ENCODE assay signal across 29 cellular contexts in genomic region chr4:46986922-46987638, GRCh38. TPM values are rescaled to one million over a fixed set of nuclear protein-coding genes. Genes with fewer than 3 reads are reported as not detected.
"Had no signal": no experiment of that assay in that cellular context is flagged by ENCODE, and none has a peak within 500 bp of the region (broad histone marks: within the 10 kb centered on the region; RNA-seq: fewer than 3 reads in every experiment).

No MANE protein-coding gene starts in this region.

- H3K36me3 ChIP-seq: cardiac muscle cell, left ventricle myocardium inferior, sigmoid colon, thoracic aorta had no signal

- H3K27ac ChIP-seq: body of pancreas, cardiac muscle cell, left ventricle myocardium inferior, sigmoid colon, thoracic aorta, VCaP had no signal

- ATAC-seq: activated CD4-positive, CD25-positive, alpha-beta regulatory T cell treated with anti-CD3 and anti-CD28 coated beads, Interleukin-2, amount 50 U/mL, for 24 hours; body of pancreas; naive thymus-derived CD8-positive, alpha-beta T cell had no signal

- H3K4me2 ChIP-seq: smooth muscle cell had no signal

- H3K9me3 ChIP-seq: body of pancreas, left ventricle myocardium inferior, sigmoid colon, thoracic aorta had no signal

- H3K4me3 ChIP-seq: body of pancreas, cardiac muscle cell, left ventricle myocardium inferior, sigmoid colon, smooth muscle cell, thoracic aorta had no signal

- H3K4me1 ChIP-seq: body of pancreas, left ventricle myocardium inferior, sigmoid colon had no signal

- H3K27me3 ChIP-seq: body of pancreas had no signal

- DNase-seq: activated CD4-positive, alpha-beta memory T cell treated with anti-CD3 and anti-CD28 coated beads, Interleukin-2, amount 10 ng/mL, durations not matched to agents 7 days and 5 days; activated CD4-positive, alpha-beta T cell treated with anti-CD3 and anti-CD28 coated beads, Interleukin-2, amount 10 ng/mL, durations not matched to agents 24 days and 14 days; activated gamma-delta T cell treated with Interleukin-2 at 50 U/mL for 16 hours; anterior cingulate cortex; body of pancreas; effector CD8-positive, alpha-beta T cell; erythroblast; foreskin fibroblast; kidney glomerular epithelial cell; left ventricle myocardium inferior; mammary epithelial cell; naive thymus-derived CD8-positive, alpha-beta T cell; retina; sigmoid colon; stimulated activated CD4-positive, alpha-beta T cell treated with anti-CD3 and anti-CD28 coated beads, Interleukin-2, amount 100 ng/mL, for 48 hours; stimulated activated CD8-positive, alpha-beta memory T cell treated with anti-CD3 and anti-CD28 coated beads, Interleukin-4, amount 100 ng/mL, for 48 hours; stimulated activated naive CD4-positive, alpha-beta T cell had no signal

RNA-seq across cellular contexts. Expression of gene GABRA4, which starts 6.3 kb away (rescaled TPM):
- total RNA-seq: activated CD4-positive, alpha-beta memory T cell treated with anti-CD3 and anti-CD28 coated beads, Interleukin-2, amount 10 ng/mL, durations not matched to agents 7 days and 5 days; activated CD4-positive, alpha-beta T cell treated with anti-CD3 and anti-CD28 coated beads, Interleukin-2, amount 10 ng/mL, durations not matched to agents 24 days and 14 days; chondrocyte; fibroblast of lung; mammary epithelial cell; mesothelial cell of epicardium; naive thymus-derived CD8-positive, alpha-beta T cell; osteocyte; progenitor cell of endocrine pancreas; smooth muscle cell; T-helper 2 cell treated with Interferon-gamma antibody and Interleukin-4, amounts not matched to agents 100 ng/mL and 5 ng/mL, for 36 hours; ureter had no signal
- polyA plus RNA-seq: fibroblast of lung; mammary epithelial cell; naive thymus-derived CD8-positive, alpha-beta T cell; smooth muscle cell had no signal

RNA-seq across cellular contexts. Expression of gene GABRB1, which starts 44.3 kb away (rescaled TPM):
- total RNA-seq: activated CD4-positive, alpha-beta memory T cell treated with anti-CD3 and anti-CD28 coated beads, Interleukin-2, amount 10 ng/mL, durations not matched to agents 7 days and 5 days; activated CD4-positive, alpha-beta T cell treated with anti-CD3 and anti-CD28 coated beads, Interleukin-2, amount 10 ng/mL, durations not matched to agents 24 days and 14 days; body of pancreas; chondrocyte; mammary epithelial cell; mesothelial cell of epicardium; naive thymus-derived CD8-positive, alpha-beta T cell; osteocyte; T-helper 2 cell treated with Interferon-gamma antibody and Interleukin-4, amounts not matched to agents 100 ng/mL and 5 ng/mL, for 36 hours; thoracic aorta; ureter had no signal
- polyA plus RNA-seq: mammary epithelial cell; naive thymus-derived CD8-positive, alpha-beta T cell; smooth muscle cell had no signal
